ENCODE assay signal across 21 cellular contexts in the genomic region with DNA sequence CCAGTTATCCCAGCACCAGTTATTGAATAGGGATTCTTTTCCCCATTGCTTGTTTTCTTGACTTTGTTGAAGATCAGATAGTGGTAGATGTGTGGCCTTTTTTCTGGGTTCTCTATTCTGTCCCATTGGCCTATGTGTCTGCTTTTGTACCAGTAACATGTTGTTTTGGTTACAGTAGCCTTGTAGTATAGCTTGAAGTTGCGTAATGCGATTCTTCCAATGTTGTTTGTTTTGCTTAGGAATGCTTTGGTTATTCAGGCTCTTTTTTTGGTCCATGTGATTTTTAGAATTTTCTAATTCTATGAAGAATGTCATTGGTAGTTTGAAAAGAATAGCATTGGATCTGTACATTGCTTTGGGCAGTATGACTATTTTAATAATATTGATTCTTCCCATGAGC.
"Had no signal": no experiment of that assay in that cellular context is flagged by ENCODE, and none has a peak within 500 bp of the region (broad histone marks: within the 10 kb centered on the region; RNA-seq: fewer than 3 reads in every experiment).

No MANE protein-coding gene starts in this region.

- ATAC-seq: activated CD8-positive, alpha-beta T cell treated with anti-CD3 and anti-CD28 coated beads, Interleukin-2, amount 10 ng/mL, durations not matched to agents 7 days and 5 days; activated naive CD8-positive, alpha-beta T cell treated with anti-CD3 and anti-CD28 coated beads, Interleukin-2, amount 50 U/mL, for 24 hours; gastrocnemius medialis; heart right ventricle; left colon; right cardiac atrium had no signal

- H3K4me1 Mint-ChIP-seq: activated naive CD8-positive, alpha-beta T cell treated with anti-CD3 and anti-CD28 coated beads, Interleukin-2, amount 50 U/mL, for 24 hours; memory B cell; nephron progenitor cell had no signal

- H3K27ac Mint-ChIP-seq: activated CD8-positive, alpha-beta T cell treated with anti-CD3 and anti-CD28 coated beads, Interleukin-2, amount 10 ng/mL, durations not matched to agents 7 days and 5 days; activated naive CD8-positive, alpha-beta T cell treated with anti-CD3 and anti-CD28 coated beads, Interleukin-2, amount 50 U/mL, for 24 hours; activated T-helper 1 cell treated with anti-CD3 and anti-CD28 coated beads, Interleukin-12 subunit alpha, Interleukin-12 subunit beta, Interleukin-2, Interleukin-4 antibody, amounts not matched to agents 30 ng/mL and 10 ng/mL and 1 ng/mL, durations not matched to agents 14 hours and 24 hours and 36 hours; memory B cell; nephron progenitor cell had no signal

- DNase-seq: activated CD4-positive, alpha-beta T cell treated with anti-CD3 and anti-CD28 coated beads, Interleukin-2, amount 50 U/mL, for 1 hour; activated CD4-positive, CD25-positive, alpha-beta regulatory T cell treated with anti-CD3 and anti-CD28 coated beads, Interleukin-2, amount 50 U/mL, for 72 hours; activated CD8-positive, alpha-beta T cell treated with anti-CD3 and anti-CD28 coated beads, Interleukin-2, amount 10 ng/mL, durations not matched to agents 7 days and 5 days; activated gamma-delta T cell; activated naive CD4-positive, alpha-beta T cell treated with anti-CD3 and anti-CD28 coated beads, Interleukin-2, amount 50 U/mL, for 16 hours; activated naive CD8-positive, alpha-beta T cell treated with anti-CD3 and anti-CD28 coated beads, Interleukin-2, amount 50 U/mL, for 24 hours; gastrocnemius medialis; heart right ventricle; left colon; nephron progenitor cell; right cardiac atrium; stimulated activated CD4-positive, alpha-beta T cell treated with anti-CD3 and anti-CD28 coated beads, Interleukin-1b, Interleukin-23, amount 100 ng/mL, for 48 hours; stomach; transverse colon; WERI-Rb-1 had no signal

- H3K36me3 Mint-ChIP-seq: memory B cell had no signal

- H3K27me3 Mint-ChIP-seq: activated naive CD8-positive, alpha-beta T cell treated with anti-CD3 and anti-CD28 coated beads, Interleukin-2, amount 50 U/mL, for 24 hours; memory B cell had no signal

- H3K9me3 Mint-ChIP-seq: activated naive CD8-positive, alpha-beta T cell treated with anti-CD3 and anti-CD28 coated beads, Interleukin-2, amount 50 U/mL, for 24 hours; activated T-helper 1 cell treated with anti-CD3 and anti-CD28 coated beads, Interleukin-12 subunit alpha, Interleukin-12 subunit beta, Interleukin-2, Interleukin-4 antibody, amounts not matched to agents 30 ng/mL and 10 ng/mL and 1 ng/mL, durations not matched to agents 14 hours and 24 hours and 36 hours; nephron progenitor cell had no signal

- H3K4me3 ChIP-seq: ascending aorta, coronary artery, esophagus muscularis mucosa, gastrocnemius medialis, heart right ventricle, stomach, suprapubic skin, transverse colon had no signal

- H3K4me3 Mint-ChIP-seq: activated CD8-positive, alpha-beta T cell treated with anti-CD3 and anti-CD28 coated beads, Interleukin-2, amount 10 ng/mL, durations not matched to agents 7 days and 5 days; activated naive CD8-positive, alpha-beta T cell treated with anti-CD3 and anti-CD28 coated beads, Interleukin-2, amount 50 U/mL, for 24 hours; activated T-helper 1 cell treated with anti-CD3 and anti-CD28 coated beads, Interleukin-12 subunit alpha, Interleukin-12 subunit beta, Interleukin-2, Interleukin-4 antibody, amounts not matched to agents 30 ng/mL and 10 ng/mL and 1 ng/mL, durations not matched to agents 14 hours and 24 hours and 36 hours; memory B cell; nephron progenitor cell had no signal
